ENCODE assay signal across 8 cellular contexts in genomic region chrX:150873616-150874015, GRCh38. TPM values are rescaled to one million over a fixed set of nuclear protein-coding genes. Genes with fewer than 3 reads are reported as not detected.
A peak's percentile ranks its signal among the peaks of the same experiment; 100 is the strongest.
DNase-seq lines count a peak whose midpoint lies in the region; ATAC-seq and TF ChIP-seq lines count a peak whose summit lies in the region.

No MANE protein-coding gene starts in this region.

- no peaks in the 10 kb centered on the region for H4K20me1 ChIP-seq in fibroblast of lung (ENCODE audit: control insufficient read depth, extremely low read depth, insufficient read depth, low read length)

- no peak overlapping the region for H3K4me3 ChIP-seq in fibroblast of lung (replicated peaks in 1 of 4; ENCODE audit: control extremely low read depth in 1 of 4, insufficient read depth in 1 of 4, low read depth in 3 of 4, low read length in 4 of 4)

- H3K4me3 Mint-ChIP-seq in activated T-cell treated with anti-CD3 and anti-CD28 coated beads, Interleukin-2, amount 50 U/mL, for 24 hours, result no peak overlapping the region

- H3K4me1 Mint-ChIP-seq in activated T-cell treated with anti-CD3 and anti-CD28 coated beads, Interleukin-2, amount 50 U/mL, for 24 hours (ENCODE audit: low read depth), result peaks cover 56% of the 10 kb centered on the region

- peaks cover 7% of the 10 kb centered on the region for H3K9me3 Mint-ChIP-seq in activated T-cell treated with anti-CD3 and anti-CD28 coated beads, Interleukin-2, amount 50 U/mL, for 24 hours

- no peaks in the 10 kb centered on the region for H3K36me3 ChIP-seq in fibroblast of lung (ENCODE audit: control insufficient read depth, insufficient read depth, low read length)

- H2AFZ ChIP-seq in fibroblast of lung (ENCODE audit: low read length), result no peak overlapping the region

- H3K36me3 Mint-ChIP-seq in activated T-cell treated with anti-CD3 and anti-CD28 coated beads, Interleukin-2, amount 50 U/mL, for 24 hours (ENCODE audit: low read depth), result peaks cover 9% of the 10 kb centered on the region

- H3K4me1 ChIP-seq in fibroblast of lung (ENCODE audit: control insufficient read depth, extremely low read depth, insufficient read depth, low read length), result peaks cover 3% of the 10 kb centered on the region

- H3K27me3 Mint-ChIP-seq in activated T-cell treated with anti-CD3 and anti-CD28 coated beads, Interleukin-2, amount 50 U/mL, for 24 hours, result peaks cover 15% of the 10 kb centered on the region

- peak; percentile 56 for DNase-seq in COLO668 (lab: John Stamatoyannopoulos, UW; ENCODE audit: unreplicated experiment)
- DNase-seq in HT1080 (ENCODE audit: low read depth), result peak; percentile 66
- peak; percentile 3 to 56 for DNase-seq in fibroblast of lung (ENCODE audit: low read depth in 2 of 2)
- DNase-seq in activated effector memory CD4-positive, alpha-beta T cell treated with Interleukin-2 at 50 U/mL for 16 hours, result no peak
- no peak for DNase-seq in NOMO-1 (lab: John Stamatoyannopoulos, UW; ENCODE audit: unreplicated experiment in 2 of 2)
- no peak for DNase-seq in activated T-cell treated with anti-CD3 and anti-CD28 coated beads, Interleukin-2, amount 50 U/mL, for 24 hours
- DNase-seq in activated CD8-positive, alpha-beta memory T cell treated with anti-CD3 and anti-CD28 coated beads, Interleukin-2, amount 50 U/mL, for 4 hours, result no peak

- TF ChIP-seq CTCF in fibroblast of lung (conservative IDR thresholded peaks at IDR 0.05 in 1 of 2, IDR thresholded peaks at IDR 0.05 in 1 of 2; ENCODE audit: low read depth in 1 of 2, low read length in 2 of 2), result no peak

- H3K4me2 ChIP-seq in fibroblast of lung (ENCODE audit: extremely low read depth, insufficient read depth, low read length), result no peak overlapping the region

- H3K27ac ChIP-seq in fibroblast of lung (ENCODE audit: insufficient read depth, low read length), result no peak overlapping the region

- H3K9me3 ChIP-seq in fibroblast of lung (ENCODE audit: control insufficient read depth, insufficient read depth, low read depth, low read length), result no peaks in the 10 kb centered on the region

- H3K79me2 ChIP-seq in fibroblast of lung (ENCODE audit: control insufficient read depth, insufficient read depth, low read length), result no peaks in the 10 kb centered on the region

- no peak overlapping the region for H3K9ac ChIP-seq in fibroblast of lung (ENCODE audit: insufficient read depth, low read length)

- ATAC-seq in GM21367 (IDR thresholded peaks at IDR 0.05; ENCODE audit: unreplicated experiment), result peak; percentile 73

- H3K27ac Mint-ChIP-seq in activated T-cell treated with anti-CD3 and anti-CD28 coated beads, Interleukin-2, amount 50 U/mL, for 24 hours, result no peak overlapping the region

- no peaks in the 10 kb centered on the region for H3K27me3 ChIP-seq in fibroblast of lung (ENCODE audit: control insufficient read depth, insufficient read depth, low read length)

RNA-seq across cellular contexts. Expression of gene CD99L2, which starts 24.9 kb away (rescaled TPM):
- total RNA-seq in HT1080 (2014; rRNA removed; shearing (Covaris generic)), result 15.6 and 19.0 TPM in 2 replicates
- 44.3 and 47.3 TPM in 2 replicates for polyA plus RNA-seq in HT1080 (2015; cell fraction: cytosol; rRNA removed)
- 36.7 and 40.1 TPM in 2 replicates for polyA plus RNA-seq in HT1080 (2015; cell fraction: nucleus; rRNA removed)
- 36.2 and 40.6 TPM in 2 replicates for total RNA-seq in fibroblast of lung
- 55.5 and 62.5 TPM in 2 replicates for polyA plus RNA-seq in fibroblast of lung
- polyA plus RNA-seq in fibroblast of lung (2012), result 54.1 and 57.1 TPM in 2 replicates
- polyA minus RNA-seq in fibroblast of lung (ENCODE audit: low replicate concordance), result 68.8 and 76.5 TPM in 2 replicates

Comparison
In these comparisons a context has a peak if more than half of its experiments do, and no peak if none do; other contexts are left out.
1. DNase-seq: peak in COLO668 (single experiment), HT1080 (single experiment) and fibroblast of lung (2 of 2); none in activated effector memory CD4-positive, alpha-beta T cell treated with Interleukin-2 at 50 U/mL for 16 hours (single experiment), NOMO-1 (0 of 2), activated T-cell treated with anti-CD3 and anti-CD28 coated beads, Interleukin-2, amount 50 U/mL, for 24 hours (single experiment) and activated CD8-positive, alpha-beta memory T cell treated with anti-CD3 and anti-CD28 coated beads, Interleukin-2, amount 50 U/mL, for 4 hours (single experiment).